11 cellular contexts compared by ENCODE assay signal in the genomic region with DNA sequence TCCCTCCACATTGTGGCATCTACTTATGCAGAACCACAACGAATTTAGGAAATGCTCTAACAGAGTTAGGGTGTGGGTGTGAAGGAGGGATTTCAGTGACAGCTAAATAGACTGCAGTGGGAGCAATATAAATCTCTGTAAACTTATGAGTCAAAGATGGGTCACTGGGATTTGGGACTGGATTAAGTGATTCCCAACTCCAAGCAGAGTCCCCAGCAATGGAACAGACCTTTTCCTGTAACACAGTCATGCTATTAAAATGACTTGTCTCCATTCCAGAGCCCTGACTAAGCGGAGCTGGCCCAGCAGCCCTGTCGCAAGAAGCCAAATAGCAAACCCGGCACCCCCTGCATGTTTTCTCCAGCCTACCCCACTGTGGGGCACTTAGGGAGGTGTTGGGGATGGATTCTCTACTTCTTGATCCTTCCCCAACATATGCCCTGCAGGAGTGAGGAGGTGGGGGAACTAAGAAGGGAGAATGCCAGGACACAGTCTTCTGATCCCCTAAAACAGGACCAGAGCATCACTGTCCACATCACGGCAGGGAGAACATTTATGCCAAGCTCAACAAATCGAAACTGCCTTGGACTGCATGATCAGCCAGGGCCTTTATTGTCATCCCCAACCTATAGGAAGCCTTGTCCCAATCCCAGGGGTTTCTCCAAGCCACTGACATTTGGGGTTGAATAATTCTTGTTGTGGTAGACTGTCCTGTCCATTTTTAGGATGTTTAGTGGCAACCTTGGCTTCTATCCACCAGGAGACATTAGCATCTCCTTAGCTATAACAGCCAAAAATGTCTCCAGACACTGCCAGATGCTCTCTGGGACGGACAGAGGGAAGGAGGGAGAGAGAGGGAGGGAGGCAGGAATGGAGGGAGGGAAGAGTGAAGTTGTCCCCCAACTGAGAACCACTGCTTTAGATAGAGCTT. TPM values are rescaled to one million over a fixed set of nuclear protein-coding genes. Genes with fewer than 3 reads are reported as not detected.
A peak's percentile ranks its signal among the peaks of the same experiment; 100 is the strongest.
DNase-seq lines count a peak whose midpoint lies in the region; ATAC-seq and TF ChIP-seq lines count a peak whose summit lies in the region.
"Had no signal": no experiment of that assay in that cellular context is flagged by ENCODE, and none has a peak within 500 bp of the region (broad histone marks: within the 10 kb centered on the region; RNA-seq: fewer than 3 reads in every experiment).

No MANE protein-coding gene starts in this region.

- ATAC-seq in GM21529 (IDR thresholded peaks at IDR 0.05; ENCODE audit: unreplicated experiment) (no peak), GM21447 (IDR thresholded peaks at IDR 0.05; ENCODE audit: unreplicated experiment) (no peak)
- ATAC-seq: GM12878, left colon had no signal

- intact Hi-C loops in stomach (cut with DNase I; ENCODE audit: low total_unique reads): loop anchor here (10.0 kb wide), 1 partner anchor 85 kb away; no protein-coding TSS in a partner anchor

- H3K27me3 ChIP-seq in stomach: no peaks in the 10 kb centered on the region

- peaks cover 82 to 99% (median 89%) of the 10 kb centered on the region in 4 donors for H3K4me1 ChIP-seq in stomach

- H3K4me1 Mint-ChIP-seq in brain: peaks cover 98% of the 10 kb centered on the region

- H3K4me3 Mint-ChIP-seq in brain: peak overlapping the region in 1 of 5 experiments; percentile 51

- peaks cover 4% of the 10 kb centered on the region for H3K27me3 Mint-ChIP-seq in brain

- TF ChIP-seq CTCF in brain (conservative IDR thresholded peaks at IDR 0.05) (no peak), stomach (IDR thresholded peaks at IDR 0.05) (no peak)

- no peak for TF ChIP-seq POLR2A in stomach (IDR thresholded peaks at IDR 0.05)

- TF ChIP-seq EP300 in stomach (IDR thresholded peaks at IDR 0.05): no peak

- DNase-seq in H4 (ENCODE audit: low spot score): peak; percentile 89
- peak; percentile 89 for DNase-seq in iris pigment epithelial cell (ENCODE audit: low read depth)
- DNase-seq in stomach: no peak
- DNase-seq in activated effector memory CD4-positive, alpha-beta T cell treated with Interleukin-2 at 50 U/mL for 16 hours: no peak
- DNase-seq in stimulated activated CD4-positive, alpha-beta T cell treated with anti-CD3 and anti-CD28 coated beads, Interleukin-12 subunit alpha, Interleukin-12 subunit beta, amount 100 ng/mL, for 4 hours: no peak
- DNase-seq: left colon had no signal

- H3K4me3 ChIP-seq in stomach: no peak overlapping the region
- H3K4me3 ChIP-seq: GM12878 had no signal

- H3K9me3 Mint-ChIP-seq in brain: no peaks in the 10 kb centered on the region

- H3K36me3 Mint-ChIP-seq in brain: peaks cover 29% of the 10 kb centered on the region

- WGBS in stomach, 5 donors: 34 to 65% (median 55%) methylated on average over 7 of the region's 7 CpGs

- peak overlapping the region; percentile 28 to 99 (median 90) for H3K27ac Mint-ChIP-seq in brain

- H3K36me3 ChIP-seq in stomach: peaks cover 19 to 41% (median 32%) of the 10 kb centered on the region in 4 donors

- peak overlapping the region; percentile 87 to 94 (median 89) for H3K27ac ChIP-seq in stomach
- H3K27ac ChIP-seq: KMS-11 had no signal

- H3K9me3 ChIP-seq in stomach: no peaks in the 10 kb centered on the region

RNA-seq across cellular contexts. Expression of a gene that starts 36.9 kb away (rescaled TPM):
- total RNA-seq in H4 (2014; rRNA removed; shearing (Covaris generic)): 1,580 and 1,699 TPM in 2 replicates
- polyA plus RNA-seq in brain (ENCODE audit: insufficient read depth, low read depth, low replicate concordance) (1,828 TPM), stomach (1,000 to 10,000 TPM; 3,539 to 4,507 (median 3,746) TPM)
- 1,000 to 10,000 TPM in 1 of 5 donors, 100 to 1,000 TPM in 4; 138 to 1,118 (median 938) TPM for total RNA-seq in stomach

RNA-seq across cellular contexts. Expression of a gene that starts 37.1 kb away (rescaled TPM):
- total RNA-seq in H4 (2014; rRNA removed; shearing (Covaris generic)): 1.8 and 3.4 TPM in 2 replicates
- polyA plus RNA-seq in brain (ENCODE audit: insufficient read depth, low read depth, low replicate concordance) (3.7 TPM), stomach (1 to 10 TPM in 2 of 3 donors, under 1 TPM in 1; 0.76 to 1.9 (median 1.2) TPM)
- 1 to 10 TPM; 2.3 to 8.7 (median 7.0) TPM for total RNA-seq in stomach

Comparison
In these comparisons a context has a peak if more than half of its experiments do, and no peak if none do; other contexts are left out.
1. DNase-seq: peak in H4 (single experiment) and iris pigment epithelial cell (single experiment); none in stomach (single experiment), activated effector memory CD4-positive, alpha-beta T cell treated with Interleukin-2 at 50 U/mL for 16 hours (single experiment) and stimulated activated CD4-positive, alpha-beta T cell treated with anti-CD3 and anti-CD28 coated beads, Interleukin-12 subunit alpha, Interleukin-12 subunit beta, amount 100 ng/mL, for 4 hours (single experiment).